26 cellular contexts compared by ENCODE assay signal in genomic region chr19:33720691-33721682, GRCh38.
DNase-seq lines count a peak whose midpoint lies in the region; ATAC-seq, FAIRE-seq and TF ChIP-seq lines count a peak whose summit lies in the region.
"Had no signal": no experiment of that assay in that cellular context is flagged by ENCODE, and none has a peak within 500 bp of the region (broad histone marks: within the 10 kb centered on the region; RNA-seq: fewer than 3 reads in every experiment).

No MANE protein-coding gene starts in this region.

- H3K79me2 ChIP-seq in SK-N-SH (ENCODE audit: insufficient read depth) (no peaks in the 10 kb centered on the region), trophoblast cell (ENCODE audit: control insufficient read depth, insufficient read depth, low read length, poor library complexity) (no peaks in the 10 kb centered on the region)

- H3K23ac ChIP-seq in trophoblast cell (ENCODE audit: low read length): no peak overlapping the region

- H3K9me2 ChIP-seq in SK-N-SH: no peaks in the 10 kb centered on the region

- 22% methylated on average over 9 of the region's 9 CpGs for WGBS in SK-N-SH (ENCODE audit: low lambda C conversion rate)
- no CpG with 5 or more reads among the region's 9 CpGs for WGBS in trophoblast cell (ENCODE audit: extremely low coverage, insufficient coverage, insufficient read length)

- TF ChIP-seq CTCF in SK-N-SH (IDR thresholded peaks at IDR 0.05): no peak
- TF ChIP-seq CTCF in kidney (IDR thresholded peaks at IDR 0.05; ENCODE audit: borderline replicate concordance, extremely low read depth, insufficient read depth): peak; percentile 24
- TF ChIP-seq CTCF in type B pancreatic cell (conservative IDR thresholded peaks at IDR 0.05): peak; percentile 37

- no peak overlapping the region for H3K4me3 Mint-ChIP-seq in type B pancreatic cell
- H3K4me3 Mint-ChIP-seq: activated CD4-positive, alpha-beta T cell treated with anti-CD3 and anti-CD28 coated beads, Interleukin-2, amount 10 ng/mL, durations not matched to agents 24 days and 14 days; activated CD8-positive, alpha-beta memory T cell treated with anti-CD3 and anti-CD28 coated beads, Interleukin-2, amount 10 ng/mL, durations not matched to agents 7 days and 5 days; activated naive CD8-positive, alpha-beta T cell treated with anti-CD3 and anti-CD28 coated beads, Interleukin-2, amount 10 ng/mL, durations not matched to agents 7 days and 5 days; activated T-helper 17 cell treated with anti-CD3 and anti-CD28 coated beads, Interleukin-2, amount 50 U/mL, for 72 hours; T-cell had no signal

- H4K20me1 ChIP-seq in SK-N-SH (ENCODE audit: insufficient read depth): no peaks in the 10 kb centered on the region

- H3K27ac ChIP-seq in SK-N-SH (ENCODE audit: low read depth in 2 of 2, low read length in 1 of 2) (no peak overlapping the region), kidney (ENCODE audit: low read depth in 2 of 2, low read length in 2 of 2) (no peak overlapping the region), trophoblast cell (ENCODE audit: low read depth, low read length) (no peak overlapping the region)
- H3K27ac ChIP-seq: A549, colonic mucosa, GM23248, left lung, uterus had no signal

- H3K4me3 ChIP-seq in SK-N-SH (ENCODE audit: low read depth in 2 of 2, low read length in 1 of 2) (no peak overlapping the region), kidney (ENCODE audit: low read length in 2 of 2) (no peak overlapping the region), trophoblast cell (ENCODE audit: low read depth, low read length) (no peak overlapping the region)
- H3K4me3 ChIP-seq: A549, colonic mucosa, GM23248, left lung, uterus had no signal

- peak; percentile 28; the same call in 1 of the 2 replicates for TF ChIP-seq RAD21 in SK-N-SH (IDR thresholded peaks at IDR 0.05; ENCODE audit: low read length)

- no peak for ATAC-seq in SK-N-SH treated with all-trans-retinoic acid at 6 μM for 48 hours
- ATAC-seq: A549; activated CD8-positive, alpha-beta memory T cell treated with anti-CD3 and anti-CD28 coated beads, Interleukin-2, amount 10 ng/mL, durations not matched to agents 7 days and 5 days; activated T-helper 17 cell treated with anti-CD3 and anti-CD28 coated beads, Interleukin-2, amount 50 U/mL, for 72 hours; left lung; T-cell had no signal

- CTCF ChIA-PET in SK-N-SH (lab: Yijun Ruan, JAX): interaction anchor here (0.6 to 1.5 kb wide), 5 partner anchors 12 to 307 kb away, joined by 3 to 4 read pairs (median 3); no protein-coding TSS in a partner anchor

- TF ChIP-seq EP300 in SK-N-SH (IDR thresholded peaks at IDR 0.05; ENCODE audit: borderline replicate concordance in 1 of 2, low read depth in 1 of 2, low read length in 1 of 2): no peak

- no peaks in the 10 kb centered on the region for H3F3A ChIP-seq in SK-N-SH (replicated peaks; ENCODE audit: insufficient read depth)

- H3K4me2 ChIP-seq in SK-N-SH: no peak overlapping the region
- no peak overlapping the region for H3K4me2 ChIP-seq in trophoblast cell (ENCODE audit: low read length)
- H3K4me2 ChIP-seq: A549 had no signal

- H4K12ac ChIP-seq in trophoblast cell (ENCODE audit: low read depth, low read length): no peak overlapping the region

- H3K4me1 Mint-ChIP-seq in type B pancreatic cell (ENCODE audit: unreplicated experiment): no peaks in the 10 kb centered on the region
- H3K4me1 Mint-ChIP-seq: activated CD4-positive, alpha-beta T cell treated with anti-CD3 and anti-CD28 coated beads, Interleukin-2, amount 10 ng/mL, durations not matched to agents 24 days and 14 days; activated CD8-positive, alpha-beta memory T cell treated with anti-CD3 and anti-CD28 coated beads, Interleukin-2, amount 10 ng/mL, durations not matched to agents 7 days and 5 days; activated naive CD8-positive, alpha-beta T cell treated with anti-CD3 and anti-CD28 coated beads, Interleukin-2, amount 10 ng/mL, durations not matched to agents 7 days and 5 days; activated T-helper 17 cell treated with anti-CD3 and anti-CD28 coated beads, Interleukin-2, amount 50 U/mL, for 72 hours; T-cell had no signal

- no peak overlapping the region for H2BK120ac ChIP-seq in trophoblast cell (ENCODE audit: insufficient read depth, low read length, poor library complexity)

- H3K9me3 ChIP-seq in SK-N-SH (no peaks in the 10 kb centered on the region), kidney (ENCODE audit: control insufficient read depth in 1 of 2, low read length in 2 of 2) (no peaks in the 10 kb centered on the region), trophoblast cell (ENCODE audit: insufficient read depth, low read depth, low read length) (peaks cover 13% of the 10 kb centered on the region)
- H3K9me3 ChIP-seq: colonic mucosa, uterus had no signal

- no peak overlapping the region for H3K14ac ChIP-seq in trophoblast cell (ENCODE audit: low read length)

- H3K9me3 Mint-ChIP-seq in type B pancreatic cell: peaks cover 4% of the 10 kb centered on the region
- H3K9me3 Mint-ChIP-seq: activated naive CD8-positive, alpha-beta T cell treated with anti-CD3 and anti-CD28 coated beads, Interleukin-2, amount 10 ng/mL, durations not matched to agents 7 days and 5 days had no signal

- H3K27ac Mint-ChIP-seq in type B pancreatic cell: no peak overlapping the region
- H3K27ac Mint-ChIP-seq: activated CD4-positive, alpha-beta T cell treated with anti-CD3 and anti-CD28 coated beads, Interleukin-2, amount 10 ng/mL, durations not matched to agents 24 days and 14 days; activated CD8-positive, alpha-beta memory T cell treated with anti-CD3 and anti-CD28 coated beads, Interleukin-2, amount 10 ng/mL, durations not matched to agents 7 days and 5 days; activated T-helper 17 cell treated with anti-CD3 and anti-CD28 coated beads, Interleukin-2, amount 50 U/mL, for 72 hours; T-cell had no signal

- no peaks in the 10 kb centered on the region for H3K36me3 Mint-ChIP-seq in type B pancreatic cell
- H3K36me3 Mint-ChIP-seq: activated CD8-positive, alpha-beta memory T cell treated with anti-CD3 and anti-CD28 coated beads, Interleukin-2, amount 10 ng/mL, durations not matched to agents 7 days and 5 days; activated naive CD8-positive, alpha-beta T cell treated with anti-CD3 and anti-CD28 coated beads, Interleukin-2, amount 10 ng/mL, durations not matched to agents 7 days and 5 days; T-cell had no signal

- H3K4me1 ChIP-seq in SK-N-SH (ENCODE audit: control insufficient read depth in 1 of 2, insufficient read depth in 2 of 2, low read depth in 1 of 2, low read length in 1 of 2): peaks cover 0 to 37% of the 10 kb centered on the region in 2 experiments; a peak in 1 of 4 replicates
- no peaks in the 10 kb centered on the region for H3K4me1 ChIP-seq in kidney (ENCODE audit: control insufficient read depth in 1 of 2, insufficient read depth in 1 of 2, low read depth in 1 of 2, low read length in 2 of 2)
- no peaks in the 10 kb centered on the region for H3K4me1 ChIP-seq in trophoblast cell (ENCODE audit: control insufficient read depth in 1 of 2, insufficient read depth in 2 of 2, low read length in 2 of 2)
- H3K4me1 ChIP-seq: A549, colonic mucosa, left lung, uterus had no signal

- peaks cover 14% of the 10 kb centered on the region for H3K27me3 Mint-ChIP-seq in type B pancreatic cell
- H3K27me3 Mint-ChIP-seq: activated CD4-positive, alpha-beta T cell treated with anti-CD3 and anti-CD28 coated beads, Interleukin-2, amount 10 ng/mL, durations not matched to agents 24 days and 14 days; activated CD8-positive, alpha-beta memory T cell treated with anti-CD3 and anti-CD28 coated beads, Interleukin-2, amount 10 ng/mL, durations not matched to agents 7 days and 5 days; activated naive CD8-positive, alpha-beta T cell treated with anti-CD3 and anti-CD28 coated beads, Interleukin-2, amount 10 ng/mL, durations not matched to agents 7 days and 5 days had no signal

- no peak overlapping the region for H2BK5ac ChIP-seq in trophoblast cell (ENCODE audit: low read depth, low read length, poor library complexity)

- no peak overlapping the region for H2BK12ac ChIP-seq in trophoblast cell (ENCODE audit: low read length)

- H3K36me3 ChIP-seq in SK-N-SH (replicated peaks in 1 of 2; ENCODE audit: control insufficient read depth in 1 of 2, insufficient read depth in 2 of 2, low read length in 1 of 2) (no peaks in the 10 kb centered on the region), kidney (ENCODE audit: control insufficient read depth in 1 of 2, insufficient read depth in 2 of 2, low read length in 2 of 2) (no peaks in the 10 kb centered on the region), trophoblast cell (ENCODE audit: control insufficient read depth in 1 of 2, insufficient read depth in 2 of 2, low read length in 2 of 2) (no peaks in the 10 kb centered on the region)
- H3K36me3 ChIP-seq: colonic mucosa, left lung, uterus had no signal

- no peak for FAIRE-seq in kidney (lab: Jason Lieb, UNC)
- FAIRE-seq: D721Med, endometrium, TTC549 had no signal

- H3K27me3 ChIP-seq in SK-N-SH (ENCODE audit: insufficient read depth) (no peaks in the 10 kb centered on the region), trophoblast cell (ENCODE audit: insufficient read depth, low read length) (no peaks in the 10 kb centered on the region)
- H3K27me3 ChIP-seq: colonic mucosa, uterus had no signal

- H3K9ac ChIP-seq in SK-N-SH (no peak overlapping the region), kidney (ENCODE audit: low read length in 2 of 2) (no peak overlapping the region), trophoblast cell (ENCODE audit: low read length) (no peak overlapping the region)
- H3K9ac ChIP-seq: GM23248 had no signal

- H3K18ac ChIP-seq in trophoblast cell (ENCODE audit: low read length): no peak overlapping the region

- DNase-seq in SK-N-SH: no peak
- DNase-seq in RPMI8226: peak; percentile 5
- peak; percentile 15 for DNase-seq in kidney
- DNase-seq in type B pancreatic cell (ENCODE audit: extremely low spot score, unreplicated experiment): no peak
- no peak for DNase-seq in dedifferentiated amniotic fluid mesenchymal stem cell (ENCODE audit: extremely low spot score)
- no peak for DNase-seq in activated CD4-positive, alpha-beta T cell treated with anti-CD3 and anti-CD28 coated beads for 4 hours
- no peak for DNase-seq in trophoblast cell
- DNase-seq: activated CD4-positive, alpha-beta T cell treated with anti-CD3 and anti-CD28 coated beads, Interleukin-2, amount 10 ng/mL, durations not matched to agents 24 days and 14 days; activated CD8-positive, alpha-beta memory T cell treated with anti-CD3 and anti-CD28 coated beads, Interleukin-2, amount 10 ng/mL, durations not matched to agents 7 days and 5 days; activated naive CD8-positive, alpha-beta T cell treated with anti-CD3 and anti-CD28 coated beads, Interleukin-2, amount 10 ng/mL, durations not matched to agents 7 days and 5 days; colonic mucosa; GM23248; KBM-7; left lung; midbrain; NCI-H1930; NCI-H446; substantia nigra; T-cell; uterus had no signal

- no peak overlapping the region for H3K4ac ChIP-seq in trophoblast cell (ENCODE audit: low read depth, low read length)

- H2AFZ ChIP-seq in SK-N-SH (ENCODE audit: low read depth): no peak overlapping the region
- no peak overlapping the region for H2AFZ ChIP-seq in trophoblast cell (ENCODE audit: insufficient read depth, low read length, poor library complexity)
- H2AFZ ChIP-seq: GM23248 had no signal

- H3K79me1 ChIP-seq in trophoblast cell (ENCODE audit: low read length): no peaks in the 10 kb centered on the region

- POLR2A ChIA-PET in SK-N-SH (lab: Yijun Ruan, JAX): interaction anchor here (1.2 kb wide), 1 partner anchor 28 kb away, joined by 3 read pairs; no protein-coding TSS in a partner anchor

- H2AK5ac ChIP-seq in trophoblast cell (ENCODE audit: low read length): no peak overlapping the region

- intact Hi-C loops in kidney (cut with DNase I): no loop called here

- H4K91ac ChIP-seq in trophoblast cell (ENCODE audit: low read depth, low read length): no peak overlapping the region

- H4K8ac ChIP-seq in trophoblast cell (ENCODE audit: low read depth, low read length): no peak overlapping the region

Comparison
In these comparisons a context has a peak if more than half of its experiments do, and no peak if none do; other contexts are left out.
1. DNase-seq: peak in RPMI8226 (single experiment) and kidney (single experiment); none in SK-N-SH (single experiment), type B pancreatic cell (single experiment), dedifferentiated amniotic fluid mesenchymal stem cell (single experiment), activated CD4-positive, alpha-beta T cell treated with anti-CD3 and anti-CD28 coated beads for 4 hours (0 of 2) and trophoblast cell (0 of 2).